Comparison of ENCODE assay signal across 21 cellular contexts in the genomic region with DNA sequence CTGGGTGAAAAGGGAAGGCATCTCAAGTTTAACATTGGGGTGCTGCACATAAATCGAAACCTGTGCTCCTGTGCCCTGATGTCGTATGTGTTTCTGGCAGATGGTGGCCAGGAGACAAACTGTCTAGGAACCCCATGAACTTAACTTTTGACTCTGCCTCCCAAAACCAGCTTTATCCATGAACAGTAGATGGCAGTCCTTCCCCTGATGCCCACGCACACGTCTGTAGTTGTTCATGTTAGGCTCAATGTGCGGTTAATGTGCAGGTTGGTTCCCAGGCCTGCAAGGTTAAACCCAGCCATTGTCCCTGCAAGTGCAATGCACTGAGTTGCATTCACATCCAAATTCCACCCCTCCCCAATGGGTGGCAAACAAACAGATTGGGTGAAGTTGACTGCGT. TPM values are rescaled to one million over a fixed set of nuclear protein-coding genes. Genes with fewer than 3 reads are reported as not detected.
DNase-seq lines count a peak whose midpoint lies in the region; ATAC-seq, FAIRE-seq and TF ChIP-seq lines count a peak whose summit lies in the region.
"Had no signal": no experiment of that assay in that cellular context is flagged by ENCODE, and none has a peak within 500 bp of the region (broad histone marks: within the 10 kb centered on the region; RNA-seq: fewer than 3 reads in every experiment).

No MANE protein-coding gene starts in this region.

- in situ Hi-C loops in K562 (cut with MboI): no loop called here

- intact Hi-C loops in K562 (cut with micrococcal nuclease) (no loop called here), Caco-2 (cut with micrococcal nuclease; ENCODE audit: unreplicated experiment) (loop anchor here (1.0 kb wide), 1 partner anchor 58 kb away; no protein-coding TSS in a partner anchor)

- H3K9me3 ChIP-seq in SK-N-SH: no peaks in the 10 kb centered on the region
- H3K9me3 ChIP-seq in K562 (replicated peaks; ENCODE audit: control insufficient read depth, insufficient read depth, low read depth, low read length): no peaks in the 10 kb centered on the region
- H3K9me3 ChIP-seq in Caco-2: no peaks in the 10 kb centered on the region
- H3K9me3 ChIP-seq: ovary, sigmoid colon had no signal

- H2AFZ ChIP-seq in SK-N-SH (ENCODE audit: low read depth) (no peak overlapping the region), K562 (ENCODE audit: low read depth, low read length) (no peak overlapping the region)
- H2AFZ ChIP-seq: PC-9 had no signal

- H3K4me2 ChIP-seq in SK-N-SH: no peak overlapping the region
- H3K4me2 ChIP-seq in K562 (ENCODE audit: insufficient read depth, low read length): no peak overlapping the region
- H3K4me2 ChIP-seq: PC-9 had no signal

- ATAC-seq in SK-N-SH treated with all-trans-retinoic acid at 6 μM for 48 hours (no peak; the same call in 2 of the 3 replicates), K562 (no peak)
- ATAC-seq: stimulated activated naive B cell treated with anti-CD40 and anti-IgM and Interleukin-4, amounts not matched to agents 10 μg/mL and 1 μg/mL and 100 μg/mL, for 72 hours had no signal

- H3K9me3 Mint-ChIP-seq in Caco-2 (ENCODE audit: unreplicated experiment): peaks cover 13% of the 10 kb centered on the region

- H4K20me1 ChIP-seq in SK-N-SH (ENCODE audit: insufficient read depth) (no peaks in the 10 kb centered on the region), K562 (replicated peaks; ENCODE audit: control insufficient read depth, insufficient read depth, low read length) (no peaks in the 10 kb centered on the region)

- TF ChIP-seq POLR2A in K562 (conservative IDR thresholded peaks at IDR 0.05): no peak
- no peak for TF ChIP-seq POLR2A in H54 (IDR thresholded peaks at IDR 0.05; ENCODE audit: low read depth, low read length)

- H3K27me3 ChIP-seq in SK-N-SH (ENCODE audit: insufficient read depth) (0 out of 2 replicates have a peak, but pooled peaks cover 19% of the 10 kb centered on the region), K562 (ENCODE audit: control insufficient read depth in 2 of 2, insufficient read depth in 2 of 2, low read length in 2 of 2) (peaks cover 9 to 17% of the 10 kb centered on the region in 2 experiments; a peak in 4 of 5 replicates), Caco-2 (replicated peaks; ENCODE audit: control insufficient read depth, insufficient read depth, low read length) (no peaks in the 10 kb centered on the region)
- H3K27me3 ChIP-seq: ovary, sigmoid colon had no signal

- BruUV-seq in K562 (replicated peaks; lab: Mats Ljungman, UMichigan) (no TSS peak), Caco-2 (replicated peaks; lab: Mats Ljungman, UMichigan) (no TSS peak)

- peaks cover 4% of the 10 kb centered on the region for H3K4me1 Mint-ChIP-seq in Caco-2 (ENCODE audit: low read depth, unreplicated experiment)
- H3K4me1 Mint-ChIP-seq: naive B cell; stimulated activated naive B cell treated with anti-CD40 and anti-IgM and Interleukin-4, amounts not matched to agents 10 μg/mL and 1 μg/mL and 100 μg/mL, for 72 hours had no signal

- H3K9ac ChIP-seq in SK-N-SH (no peak overlapping the region), K562 (ENCODE audit: insufficient read depth in 1 of 2, low read depth in 2 of 2, low read length in 2 of 2) (no peak overlapping the region)

- H3K27ac Mint-ChIP-seq in Caco-2 (ENCODE audit: unreplicated experiment): no peak overlapping the region
- H3K27ac Mint-ChIP-seq: activated naive CD8-positive, alpha-beta T cell; naive B cell; stimulated activated naive B cell treated with anti-CD40 and anti-IgM and Interleukin-4, amounts not matched to agents 10 μg/mL and 1 μg/mL and 100 μg/mL, for 72 hours had no signal

- H3K4me3 Mint-ChIP-seq in Caco-2 (ENCODE audit: unreplicated experiment): no peak overlapping the region
- H3K4me3 Mint-ChIP-seq: activated naive CD8-positive, alpha-beta T cell; stimulated activated naive B cell treated with anti-CD40 and anti-IgM and Interleukin-4, amounts not matched to agents 10 μg/mL and 1 μg/mL and 100 μg/mL, for 72 hours had no signal

- TF ChIP-seq RAD21 in SK-N-SH (IDR thresholded peaks at IDR 0.05; ENCODE audit: low read length) (peak; percentile 58), K562 (CRISPR knock-in tag; conservative IDR thresholded peaks at IDR 0.05 in 1 of 2, IDR thresholded peaks at IDR 0.05 in 1 of 2) (no peak)

- H3K36me3 ChIP-seq in SK-N-SH (replicated peaks in 1 of 2; ENCODE audit: control insufficient read depth in 1 of 2, insufficient read depth in 2 of 2, low read length in 1 of 2) (no peaks in the 10 kb centered on the region), K562 (ENCODE audit: control insufficient read depth, insufficient read depth, low read length) (no peaks in the 10 kb centered on the region), Caco-2 (ENCODE audit: control insufficient read depth, insufficient read depth, low read length) (no peaks in the 10 kb centered on the region)
- H3K36me3 ChIP-seq: ovary, sigmoid colon had no signal

- WGBS in SK-N-SH (ENCODE audit: low lambda C conversion rate): 56% methylated on average over 6 of the region's 6 CpGs
- 2% methylated on average over 6 of the region's 6 CpGs for WGBS in K562 (ENCODE audit: insufficient coverage, low coverage, missing lambda C conversion rate)

- H3K9me1 ChIP-seq in K562 (ENCODE audit: control insufficient read depth, insufficient read depth, low read length): no peaks in the 10 kb centered on the region

- H3K4me3 ChIP-seq in SK-N-SH (ENCODE audit: low read depth in 2 of 2, low read length in 1 of 2): no peak overlapping the region
- no peak overlapping the region for H3K4me3 ChIP-seq in LNCaP clone FGC (ENCODE audit: low read depth, low read length)
- no peak overlapping the region for H3K4me3 ChIP-seq in K562
- H3K4me3 ChIP-seq in retinal pigment epithelial cell (ENCODE audit: low read length): no peak overlapping the region
- H3K4me3 ChIP-seq in Caco-2 (ENCODE audit: low read depth, low read length): no peak overlapping the region
- H3K4me3 ChIP-seq: ovary, PC-9, sigmoid colon had no signal

- no peaks in the 10 kb centered on the region for H3K9me2 ChIP-seq in SK-N-SH

- POLR2A ChIA-PET in SK-N-SH (lab: Yijun Ruan, JAX) (no interaction called here), K562 (lab: Yijun Ruan, JAX) (interaction anchor here (0.6 kb wide), 2 partner anchors 379 to 726 kb away, joined by 3 read pairs; no protein-coding TSS in a partner anchor), Caco-2 (lab: Charles Lee) (no interaction called here)

- no peaks in the 10 kb centered on the region for H3F3A ChIP-seq in SK-N-SH (replicated peaks; ENCODE audit: insufficient read depth)

- no peaks in the 10 kb centered on the region for H3K36me3 Mint-ChIP-seq in Caco-2 (ENCODE audit: insufficient read depth, unreplicated experiment)
- H3K36me3 Mint-ChIP-seq: activated naive CD8-positive, alpha-beta T cell had no signal

- no peak for DNase-seq in SK-N-SH
- no peak for DNase-seq in LNCaP clone FGC (ENCODE audit: low read depth)
- DNase-seq in K562 (ENCODE audit: extremely low read depth in 1 of 4, low spot score in 3 of 4): no peak
- no peak for DNase-seq in retinal pigment epithelial cell (ENCODE audit: low read depth)
- no peak for DNase-seq in MV-4-11 (lab: John Stamatoyannopoulos, UW)
- DNase-seq in Caco-2: no peak
- DNase-seq in H54 (ENCODE audit: insufficient read length, low spot score): no peak
- DNase-seq: activated CD4-positive, CD25-positive, alpha-beta regulatory T cell treated with anti-CD3 and anti-CD28 coated beads, Interleukin-2, amount 50 U/mL, for 72 hours; foreskin melanocyte; kidney; MM.1S; naive B cell; NCI-H510A; ovary; PC-9; sigmoid colon; stimulated activated naive B cell treated with anti-CD40 and anti-IgM and Interleukin-4, amounts not matched to agents 10 μg/mL and 1 μg/mL and 100 μg/mL, for 72 hours; T-helper 9 cell had no signal

- CTCF ChIA-PET in SK-N-SH (lab: Yijun Ruan, JAX): interaction anchor here (0.6 to 1.5 kb wide), 6 partner anchors 9 to 505 kb away, joined by 3 to 7 read pairs (median 3); no protein-coding TSS in a partner anchor
- CTCF ChIA-PET in K562 (lab: Yijun Ruan, JAX; ENCODE audit: low intra/inter-chr PET ratio): no interaction called here
- CTCF ChIA-PET in Caco-2 (lab: Charles Lee): interaction anchor here (1.4 kb wide), 1 partner anchor 58 kb away, joined by 10 read pairs; no protein-coding TSS in a partner anchor

- H3K27me3 Mint-ChIP-seq in Caco-2 (ENCODE audit: insufficient read depth, unreplicated experiment): peaks cover 6% of the 10 kb centered on the region

- peaks cover 0 to 8% of the 10 kb centered on the region in 2 experiments; a peak in 2 of 4 replicates for H3K4me1 ChIP-seq in SK-N-SH (ENCODE audit: control insufficient read depth in 1 of 2, insufficient read depth in 2 of 2, low read depth in 1 of 2, low read length in 1 of 2)
- H3K4me1 ChIP-seq in K562 (replicated peaks in 1 of 2; ENCODE audit: control insufficient read depth in 2 of 2, insufficient read depth in 2 of 2, low read length in 2 of 2): no peaks in the 10 kb centered on the region
- no peaks in the 10 kb centered on the region for H3K4me1 ChIP-seq in Caco-2
- H3K4me1 ChIP-seq: sigmoid colon had no signal

- no peaks in the 10 kb centered on the region for H3K79me2 ChIP-seq in SK-N-SH (ENCODE audit: insufficient read depth)
- H3K79me2 ChIP-seq in K562 (ENCODE audit: control insufficient read depth, insufficient read depth, low read length): no peaks in the 10 kb centered on the region

- peak; percentile 14 for TF ChIP-seq CTCF in SK-N-SH (IDR thresholded peaks at IDR 0.05)
- 0 out of 2 replicates have a peak, but pooled peaks have one; percentile 13 for TF ChIP-seq CTCF in LNCaP clone FGC (IDR thresholded peaks at IDR 0.05; ENCODE audit: control insufficient read depth, extremely low read depth, insufficient read depth)
- peak in 2 of 3 experiments; percentile 12 to 23; a peak in 2 of 6 replicates for TF ChIP-seq CTCF in K562 (IDR thresholded peaks at IDR 0.05 in 2 of 3, conservative IDR thresholded peaks at IDR 0.05 in 1 of 3; ENCODE audit: insufficient read depth in 2 of 3, low read depth in 1 of 3, low read length in 3 of 3)
- peak; percentile 25 for TF ChIP-seq CTCF in retinal pigment epithelial cell (conservative IDR thresholded peaks at IDR 0.05; ENCODE audit: low read depth, low read length)
- TF ChIP-seq CTCF in Caco-2 (IDR thresholded peaks at IDR 0.05; ENCODE audit: insufficient read depth in 1 of 2, low read depth in 1 of 2, low read length in 1 of 2, severe bottlenecking in 1 of 2, unreplicated experiment in 1 of 2): peak in 1 of 2 experiments; percentile 25

- FAIRE-seq in K562 (lab: Jason Lieb, UNC) (no peak), H54 (lab: Jason Lieb, UNC) (no peak)
- FAIRE-seq: endothelial cell of umbilical vein, kidney had no signal

- H3K27ac ChIP-seq in SK-N-SH (ENCODE audit: low read depth in 2 of 2, low read length in 1 of 2): no peak overlapping the region
- H3K27ac ChIP-seq in K562 (ENCODE audit: extremely low read depth, low read depth, low read length): no peak overlapping the region
- H3K27ac ChIP-seq: ovary, PC-9, sigmoid colon had no signal

- no peak for TF ChIP-seq EP300 in SK-N-SH (IDR thresholded peaks at IDR 0.05; ENCODE audit: borderline replicate concordance in 1 of 2, low read depth in 1 of 2, low read length in 1 of 2)
- TF ChIP-seq EP300 in K562 (IDR thresholded peaks at IDR 0.05; ENCODE audit: low read length): no peak

RNA-seq across cellular contexts. Expression of gene SIX3, which starts 44.1 kb away (rescaled TPM):
- polyA plus RNA-seq in SK-N-SH (2012; rRNA removed) (0.58 and 0.67 TPM in 2 replicates), K562 (2011; rRNA removed) (not detected in 2 replicates), K562 (2014; fragmentation: Illumina TruSeq; extraction: Trizol) (not detected in 2 replicates), K562 (2014; fragmentation: Nextera tagmentation; extraction: Ambion mirVana) (not detected), K562 (2014; rRNA removed) (not detected in 2 replicates)
- polyA plus RNA-seq in SK-N-SH (2012; cell fraction: cytosol; rRNA removed): 0.98 and 2.1 TPM in 2 replicates
- polyA plus RNA-seq in SK-N-SH (2012; cell fraction: nucleus; rRNA removed): 0.77 and 1.7 TPM in 2 replicates
- total RNA-seq in K562 (2011; cell fraction: chromatin; rRNA removed; ENCODE audit: low replicate concordance): not detected in 2 replicates
- not detected in 2 replicates for total RNA-seq in K562 (2011; cell fraction: nucleolus; rRNA removed)
- not detected in 2 replicates for total RNA-seq in K562 (2011; cell fraction: nucleoplasm; rRNA removed)
- total RNA-seq in K562 (2014; rRNA removed) (not detected in 2 replicates), K562 (2014; rRNA removed; fragmentation: Illumina TruSeq; extraction: Trizol) (not detected in 2 replicates), K562 (2015; rRNA removed; fragmentation: Illumina TruSeq; extraction: Trizol) (not detected in 2 replicates), K562 (2021) (not detected in 2 replicates), Caco-2 (2022) (not detected in 2 replicates)
- polyA plus RNA-seq in K562 (2011; cell fraction: cytosol; rRNA removed): not detected in 2 replicates
- not detected in 2 replicates for polyA plus RNA-seq in K562 (2011; cell fraction: nucleus; rRNA removed)
- not detected in 2 replicates for polyA plus RNA-seq in K562 (2012)
- not detected in 2 replicates for polyA minus RNA-seq in K562 (2011; rRNA and poly(A)+ RNA removed)
- not detected in 2 replicates for polyA minus RNA-seq in K562 (2011; cell fraction: cytosol; rRNA and poly(A)+ RNA removed)
- not detected in 2 replicates for polyA minus RNA-seq in K562 (2011; cell fraction: nucleus; rRNA and poly(A)+ RNA removed)
- total RNA-seq: endothelial cell of umbilical vein, ovary, sigmoid colon had no signal
- polyA plus RNA-seq: endothelial cell of umbilical vein, ovary, sigmoid colon had no signal

Comparison
In these comparisons a context has a peak if more than half of its experiments do, and no peak if none do; other contexts are left out.
1. Of the 27 proteins assayed by ChIP-seq in both K562 and SK-N-SH: peak only in K562: none; only in SK-N-SH: RAD21 and SMC3; in both: CTCF; in neither: 24.